20 cellular contexts compared by ENCODE assay signal in genomic region chr2:204585930-204586329, GRCh38.
"Had no signal": no experiment of that assay in that cellular context is flagged by ENCODE, and none has a peak within 500 bp of the region (broad histone marks: within the 10 kb centered on the region; RNA-seq: fewer than 3 reads in every experiment).

No MANE protein-coding gene starts in this region.

- ATAC-seq: foreskin keratinocyte; left cardiac atrium; lower lobe of right lung; psoas muscle; sciatic nerve; stimulated activated naive B cell treated with anti-CD40 and anti-IgM and Interleukin-4, amounts not matched to agents 10 μg/mL and 1 μg/mL and 100 μg/mL, for 72 hours; stimulated activated naive CD8-positive, alpha-beta T cell treated with anti-CD3 and anti-CD28 coated beads, Interleukin-15, amount 100 ng/mL, for 72 hours had no signal

- H3K27me3 ChIP-seq: colonic mucosa, foreskin keratinocyte, testis, transverse colon had no signal

- H3K4me1 ChIP-seq: colonic mucosa, foreskin keratinocyte, left ventricle myocardium inferior, lower lobe of right lung, psoas muscle, testis, transverse colon had no signal

- H3K4me3 ChIP-seq: colonic mucosa, left ventricle myocardium inferior, lower lobe of right lung, psoas muscle, skin epidermis, testis, transverse colon had no signal

- H3K27ac ChIP-seq: colonic mucosa, foreskin keratinocyte, left ventricle myocardium inferior, lower lobe of right lung, psoas muscle, skin epidermis, testis, transverse colon had no signal

- DNase-seq: colonic mucosa; dermis blood vessel endothelial cell; erythroblast; kidney; left cardiac atrium; left ventricle myocardium inferior; lower lobe of right lung; naive B cell; occipital lobe; psoas muscle; retina; stimulated activated CD4-positive, alpha-beta T cell treated with anti-CD3 and anti-CD28 coated beads, Interleukin-2, amount 100 ng/mL, for 24 hours; stimulated activated CD4-positive, alpha-beta T cell treated with anti-CD3 and anti-CD28 coated beads, Interleukin-4, amount 100 ng/mL, for 4 hours; stimulated activated naive B cell treated with anti-CD40 and anti-IgM and Interleukin-4, amounts not matched to agents 10 μg/mL and 1 μg/mL and 100 μg/mL, for 72 hours; stimulated activated naive CD8-positive, alpha-beta T cell treated with anti-CD3 and anti-CD28 coated beads, Interleukin-15, amount 100 ng/mL, for 72 hours; testis; transverse colon had no signal

- H3K9me3 ChIP-seq: colonic mucosa, testis, transverse colon had no signal

- H3K36me3 ChIP-seq: colonic mucosa, left ventricle myocardium inferior, lower lobe of right lung, transverse colon had no signal
